ENCODE assay signal across 8 cellular contexts in genomic region chr13:99357149-99357596, GRCh38. TPM values are rescaled to one million over a fixed set of nuclear protein-coding genes. Genes with fewer than 3 reads are reported as not detected.
DNase-seq lines count a peak whose midpoint lies in the region; ATAC-seq and TF ChIP-seq lines count a peak whose summit lies in the region.

No MANE protein-coding gene starts in this region.

- H2AFZ ChIP-seq in Karpas-422 (ENCODE audit: low read length), result no peak overlapping the region

- peak; percentile 20 for DNase-seq in AG10803 (ENCODE audit: low read depth)
- peak; percentile 51 for DNase-seq in OCI-M1 (lab: John Stamatoyannopoulos, UW)
- peak; percentile 51 for DNase-seq in effector CD4-positive, alpha-beta T cell
- DNase-seq in stimulated activated CD4-positive, alpha-beta T cell treated with anti-CD3 and anti-CD28 coated beads, Interleukin-1b, Interleukin-23, amount 100 ng/mL, for 48 hours, result peak; percentile 82
- no peak for DNase-seq in Karpas-422
- no peak for DNase-seq in NCI-H82 treated with DMSO at 0.1 percent for 48 hours (lab: John Stamatoyannopoulos, UW; ENCODE audit: unreplicated experiment)
- DNase-seq in NAMALWA (ENCODE audit: low spot score), result no peak

- peak; percentile 30 for ATAC-seq in GM21447 (IDR thresholded peaks at IDR 0.05; ENCODE audit: unreplicated experiment)

- TF ChIP-seq CTCF in AG10803 (conservative IDR thresholded peaks at IDR 0.05; ENCODE audit: low read length), result no peak

- no peaks in the 10 kb centered on the region for H4K20me1 ChIP-seq in Karpas-422 (ENCODE audit: insufficient read depth, low read depth, low read length)

- H3K4me3 ChIP-seq in AG10803 (ENCODE audit: low read length) (no peak overlapping the region), Karpas-422 (ENCODE audit: low read length) (no peak overlapping the region)

- H3K27ac ChIP-seq in Karpas-422 (ENCODE audit: low read length), result no peak overlapping the region

- H3K36me3 ChIP-seq in Karpas-422 (ENCODE audit: insufficient read depth, low read length), result no peaks in the 10 kb centered on the region

- no peaks in the 10 kb centered on the region for H3K27me3 ChIP-seq in Karpas-422 (ENCODE audit: low read length)

- no peak overlapping the region for H3K9ac ChIP-seq in Karpas-422 (ENCODE audit: low read length)

- no peaks in the 10 kb centered on the region; the same call in 1 of the 2 replicates for H3K79me2 ChIP-seq in Karpas-422 (ENCODE audit: low read length)

- no peak overlapping the region for H3K4me2 ChIP-seq in Karpas-422 (ENCODE audit: low read depth, low read length, poor library complexity, severe bottlenecking)

- no peaks in the 10 kb centered on the region for H3K9me2 ChIP-seq in Karpas-422 (replicated peaks; ENCODE audit: insufficient read depth, low read length)

- H3K4me1 ChIP-seq in Karpas-422 (ENCODE audit: low read length), result peaks cover 30% of the 10 kb centered on the region

- H3K9me3 ChIP-seq in Karpas-422 (ENCODE audit: low read length), result no peaks in the 10 kb centered on the region

RNA-seq across cellular contexts. Expression of gene GPR183, which starts 50.0 kb away (rescaled TPM):
- total RNA-seq in Karpas-422 (2014; rRNA removed; shearing (Covaris generic); ENCODE audit: low replicate concordance), result 0.11 TPM in 1 of 2 replicates, not detected in the other

Comparison
In these comparisons a context has a peak if more than half of its experiments do, and no peak if none do; other contexts are left out.
1. DNase-seq: peak in AG10803 (single experiment), OCI-M1 (single experiment), effector CD4-positive, alpha-beta T cell (single experiment) and stimulated activated CD4-positive, alpha-beta T cell treated with anti-CD3 and anti-CD28 coated beads, Interleukin-1b, Interleukin-23, amount 100 ng/mL, for 48 hours (single experiment); none in Karpas-422 (single experiment), NCI-H82 treated with DMSO at 0.1 percent for 48 hours (single experiment) and NAMALWA (single experiment).